23 cellular contexts compared by ENCODE assay signal in the genomic region with DNA sequence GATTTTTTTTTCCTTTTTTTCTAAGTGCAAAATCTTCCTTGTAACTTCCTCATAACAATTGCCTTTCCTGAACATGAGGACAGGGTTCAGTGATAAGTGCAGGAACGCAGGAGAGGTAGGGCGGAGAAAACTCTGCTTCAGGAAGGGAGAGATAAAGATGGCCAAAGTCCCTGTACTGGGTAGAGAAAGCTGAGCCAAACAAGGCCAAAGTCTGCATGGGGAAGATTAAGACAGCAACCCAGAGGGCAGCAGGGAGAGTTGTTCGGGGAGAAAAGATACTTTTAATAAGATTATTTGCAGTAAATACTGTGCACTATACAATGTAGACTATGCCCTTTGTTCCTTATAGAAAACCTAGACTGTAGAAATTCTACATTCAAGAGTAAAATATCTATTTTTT. TPM values are rescaled to one million over a fixed set of nuclear protein-coding genes. Genes with fewer than 3 reads are reported as not detected.
DNase-seq lines count a peak whose midpoint lies in the region; ATAC-seq and TF ChIP-seq lines count a peak whose summit lies in the region.
"Had no signal": no experiment of that assay in that cellular context is flagged by ENCODE, and none has a peak within 500 bp of the region (broad histone marks: within the 10 kb centered on the region; RNA-seq: fewer than 3 reads in every experiment).

No MANE protein-coding gene starts in this region.

- no peak overlapping the region for H2AK5ac ChIP-seq in neuronal stem cell (ENCODE audit: low read depth, low read length)

- intact Hi-C loops in HCT116 (cut with micrococcal nuclease) = no loop called here

- H2BK120ac ChIP-seq in neuronal stem cell (ENCODE audit: low read depth, low read length) = no peak overlapping the region

- H3K4me3 ChIP-seq in HCT116 (replicated peaks in 1 of 2; ENCODE audit: low read depth in 1 of 2, low read length in 2 of 2) = no peak overlapping the region
- no peak overlapping the region for H3K4me3 ChIP-seq in neuronal stem cell (ENCODE audit: low read length in 2 of 2)
- H3K4me3 ChIP-seq in SJCRH30 = no peak overlapping the region
- H3K4me3 ChIP-seq in WERI-Rb-1 (ENCODE audit: low read depth, low read length) = no peak overlapping the region
- H3K4me3 ChIP-seq: left lung had no signal

- H3K9me3 ChIP-seq in HCT116 (ENCODE audit: control insufficient read depth in 1 of 2, insufficient read depth in 1 of 2, low read depth in 1 of 2, low read length in 2 of 2) (no peaks in the 10 kb centered on the region), neuronal stem cell (replicated peaks in 1 of 2; ENCODE audit: control insufficient read depth in 2 of 2, insufficient read depth in 1 of 2, low read depth in 1 of 2, low read length in 2 of 2) (no peaks in the 10 kb centered on the region), SJCRH30 (replicated peaks) (no peaks in the 10 kb centered on the region), WERI-Rb-1 (ENCODE audit: severe bottlenecking) (no peaks in the 10 kb centered on the region)
- H3K9me3 ChIP-seq: left lung had no signal

- DNase-seq in HCT116 (ENCODE audit: low read depth, low spot score) (no peak), OCI-M1 (lab: John Stamatoyannopoulos, UW) (peak; percentile 91), erythroblast (lab: John Stamatoyannopoulos, UW) (peak; percentile 93 to 97), neuronal stem cell (ENCODE audit: low spot score) (no peak), SJCRH30 (no peak), WERI-Rb-1 (no peak)
- no peak for DNase-seq in central memory CD4-positive, alpha-beta T cell
- DNase-seq: activated CD4-positive, alpha-beta memory T cell treated with anti-CD3 and anti-CD28 coated beads for 36 hours; activated CD4-positive, CD25-positive, alpha-beta regulatory T cell; activated gamma-delta T cell; brain microvascular endothelial cell; H7; Kasumi-1; left lung; NCI-H1048; NCI-H187 treated with DMSO at 0.1 percent for 48 hours; NCI-H2227 treated with DMSO at 0.1 percent for 48 hours; NCI-H748 treated with DMSO at 0.1 percent for 48 hours; PC-3; posterior cingulate gyrus; T-helper 2 cell had no signal

- H3K9me2 ChIP-seq in HCT116 (ENCODE audit: insufficient read depth) = no peaks in the 10 kb centered on the region

- TF ChIP-seq RAD21 in HCT116 (IDR thresholded peaks at IDR 0.05; ENCODE audit: low read depth) = no peak

- peaks cover 0 to 15% of the 10 kb centered on the region in 2 experiments; a peak in 2 of 4 replicates for H3K4me1 ChIP-seq in HCT116 (ENCODE audit: control insufficient read depth in 1 of 2, insufficient read depth in 2 of 2, low read length in 2 of 2)
- peaks cover 0 to 4% of the 10 kb centered on the region in 2 donors for H3K4me1 ChIP-seq in neuronal stem cell (ENCODE audit: control insufficient read depth in 2 of 2, insufficient read depth in 1 of 2, low read depth in 1 of 2, low read length in 2 of 2)
- H3K4me1 ChIP-seq in SJCRH30 = 0 out of 2 replicates have a peak, but pooled peaks cover 2% of the 10 kb centered on the region
- H3K4me1 ChIP-seq: left lung had no signal

- TF ChIP-seq POLR2A in HCT116 (IDR thresholded peaks at IDR 0.05; ENCODE audit: borderline replicate concordance, extremely low read depth, insufficient read depth, insufficient read length) (no peak), erythroblast (IDR thresholded peaks at IDR 0.05; ENCODE audit: low read length) (peak; percentile 34)

- WGBS in neuronal stem cell (ENCODE audit: extremely low coverage in 2 of 2, insufficient read length in 2 of 2, insufficient replicate concordance in 1 of 2), 2 donors = no CpG with 5 or more reads among the region's 3 CpGs

- H3K27ac ChIP-seq in HCT116 (ENCODE audit: low read depth, low read length) (no peak overlapping the region), neuronal stem cell (replicated peaks; ENCODE audit: low read length) (no peak overlapping the region), SJCRH30 (no peak overlapping the region), WERI-Rb-1 (no peak overlapping the region)
- H3K27ac ChIP-seq: brain microvascular endothelial cell, left lung had no signal

- no peaks in the 10 kb centered on the region for H3K79me1 ChIP-seq in neuronal stem cell (ENCODE audit: low read depth, low read length)

- H3K27me3 ChIP-seq in HCT116 (ENCODE audit: insufficient read depth, low read length) (peaks cover 3% of the 10 kb centered on the region; the same call in 1 of the 2 replicates), neuronal stem cell (ENCODE audit: control insufficient read depth in 3 of 3, insufficient read depth in 3 of 3, low read depth in 1 of 3, low read length in 3 of 3) (no peaks in the 10 kb centered on the region), SJCRH30 (no peaks in the 10 kb centered on the region), WERI-Rb-1 (ENCODE audit: insufficient read depth, low read depth, severe bottlenecking) (no peaks in the 10 kb centered on the region)
- H3K27me3 ChIP-seq: brain microvascular endothelial cell, left lung had no signal

- no peak overlapping the region for H3K9ac ChIP-seq in HCT116 (ENCODE audit: low read length)
- H3K9ac ChIP-seq in neuronal stem cell (ENCODE audit: low read depth, low read length, poor library complexity) = no peak overlapping the region

- no peak overlapping the region for H2BK15ac ChIP-seq in neuronal stem cell (ENCODE audit: low read length)

- no peak overlapping the region for H3K14ac ChIP-seq in neuronal stem cell (ENCODE audit: low read length)

- H3K79me2 ChIP-seq in HCT116 (ENCODE audit: insufficient read depth, low read length) = no peaks in the 10 kb centered on the region

- H3K4me2 ChIP-seq in HCT116 (ENCODE audit: low read length) (no peak overlapping the region), neuronal stem cell (ENCODE audit: insufficient read depth, low read length, poor library complexity, severe bottlenecking) (no peak overlapping the region)

- ATAC-seq in HCT116 (no peak), HG03378 (IDR thresholded peaks at IDR 0.05; ENCODE audit: unreplicated experiment) (no peak)
- ATAC-seq: left lung; natural killer cell treated with Interleukin-12 subunit alpha and Interleukin-12 subunit beta and Interleukin-15 and Interleukin-18, amount 100 ng/mL, for 72 hours; PC-3 had no signal

- no peak overlapping the region for H2BK5ac ChIP-seq in neuronal stem cell (ENCODE audit: low read length)

- RAD21 ChIA-PET in HCT116 (lab: Charles Lee; ENCODE audit: low non-redundant PET in 1 of 2, low total read pairs in 2 of 2, uncharacterized antibody in 2 of 2, unreplicated experiment in 2 of 2) = no interaction called here

- no peak overlapping the region for H4K91ac ChIP-seq in neuronal stem cell (ENCODE audit: low read depth, low read length, poor library complexity)

- CTCF ChIA-PET in HCT116 (lab: Charles Lee) = no interaction called here

- BruUV-seq in HCT116 (replicated peaks; lab: Mats Ljungman, UMichigan) = no TSS peak

- no peak overlapping the region for H4K8ac ChIP-seq in neuronal stem cell (ENCODE audit: low read depth, low read length)

- no peak overlapping the region for H3K23ac ChIP-seq in neuronal stem cell (ENCODE audit: low read depth, low read length, poor library complexity)

- H3K36me3 ChIP-seq in HCT116 (ENCODE audit: control insufficient read depth in 1 of 2, insufficient read depth in 2 of 2, low read length in 2 of 2) (no peaks in the 10 kb centered on the region), neuronal stem cell (replicated peaks in 1 of 2; ENCODE audit: control insufficient read depth in 2 of 2, insufficient read depth in 2 of 2, low read length in 2 of 2) (no peaks in the 10 kb centered on the region), SJCRH30 (no peaks in the 10 kb centered on the region), WERI-Rb-1 (no peaks in the 10 kb centered on the region)
- H3K36me3 ChIP-seq: brain microvascular endothelial cell, left lung had no signal

- no peak overlapping the region for H2BK12ac ChIP-seq in neuronal stem cell (ENCODE audit: low read length)

- POLR2A ChIA-PET in HCT116 (lab: Charles Lee) = no interaction called here

- H3K18ac ChIP-seq in neuronal stem cell (ENCODE audit: low read length) = no peak overlapping the region

- peak overlapping the region; percentile 15 for H2AFZ ChIP-seq in HCT116 (ENCODE audit: low read depth, low read length, poor library complexity, severe bottlenecking)
- peak overlapping the region; percentile 19 for H2AFZ ChIP-seq in neuronal stem cell (ENCODE audit: low read length)

- H4K20me1 ChIP-seq in HCT116 (ENCODE audit: insufficient read depth) = no peaks in the 10 kb centered on the region

- TF ChIP-seq CTCF in HCT116 (IDR thresholded peaks at IDR 0.05 in 2 of 3, conservative IDR thresholded peaks at IDR 0.05 in 1 of 3; ENCODE audit: borderline replicate concordance in 1 of 3, insufficient read depth in 1 of 3, low read depth in 2 of 3, low read length in 2 of 3) (no peak), WERI-Rb-1 (IDR thresholded peaks at IDR 0.05; ENCODE audit: low read depth, low read length) (no peak)

- no peak overlapping the region for H3K4ac ChIP-seq in neuronal stem cell (ENCODE audit: low read length)

TF ChIP-seq in HCT116, 20 proteins besides CTCF, POLR2A, EP300 and RAD21 (continues in another document):
- TF ChIP-seq POLR2AphosphoS5 (IDR thresholded peaks at IDR 0.05; ENCODE audit: low read depth, low read length) (no peak), MAX (IDR thresholded peaks at IDR 0.05) (no peak), SRF (IDR thresholded peaks at IDR 0.05; ENCODE audit: low read depth) (no peak), ELF1 (IDR thresholded peaks at IDR 0.05; ENCODE audit: borderline replicate concordance, low read depth) (no peak), FOSL1 (IDR thresholded peaks at IDR 0.05; ENCODE audit: low read depth) (no peak)

RNA-seq across cellular contexts. Expression of gene GOLGA4, which starts 13.3 kb away (rescaled TPM):
- total RNA-seq in HCT116 (2021; ENCODE audit: unreplicated experiment) = 60.4 TPM
- polyA plus RNA-seq in HCT116 (2012) = 15.1 and 16.2 TPM in 2 replicates
- polyA plus RNA-seq in neuronal stem cell (2013, experiment 1 of 2) = 37.0 TPM
- 38.3 TPM for polyA plus RNA-seq in neuronal stem cell (2013, experiment 2 of 2)
- total RNA-seq in SJCRH30 (2014; rRNA removed; shearing (Covaris generic)) = 36.2 and 41.2 TPM in 2 replicates

RNA-seq across cellular contexts. Expression of gene LRRFIP2, which starts 55.4 kb away (rescaled TPM):
- total RNA-seq in HCT116 (2021; ENCODE audit: unreplicated experiment) = 27.0 TPM
- 13.0 and 18.6 TPM in 2 replicates for polyA plus RNA-seq in HCT116 (2012)
- polyA plus RNA-seq in neuronal stem cell (2013, experiment 1 of 2) = 24.2 TPM
- polyA plus RNA-seq in neuronal stem cell (2013, experiment 2 of 2) = 26.6 TPM
- total RNA-seq in SJCRH30 (2014; rRNA removed; shearing (Covaris generic)) = 29.1 and 34.5 TPM in 2 replicates

Comparison
In these comparisons a context has a peak if more than half of its experiments do, and no peak if none do; other contexts are left out.
1. DNase-seq: peak in OCI-M1 (single experiment) and erythroblast (2 of 2); none in HCT116 (single experiment), neuronal stem cell (single experiment), central memory CD4-positive, alpha-beta T cell (single experiment), SJCRH30 (0 of 2) and WERI-Rb-1 (single experiment).